ENCODE assay signal across 16 cellular contexts in genomic region chr9:93252116-93252780, GRCh38.
"Had no signal": no experiment of that assay in that cellular context is flagged by ENCODE, and none has a peak within 500 bp of the region (broad histone marks: within the 10 kb centered on the region; RNA-seq: fewer than 3 reads in every experiment).

No MANE protein-coding gene starts in this region.

- DNase-seq: activated CD4-positive, alpha-beta T cell treated with anti-CD3 and anti-CD28 coated beads, Interleukin-2, amount 10 ng/mL, durations not matched to agents 7 days and 5 days; activated CD8-positive, alpha-beta memory T cell treated with anti-CD3 and anti-CD28 coated beads, Interleukin-2, amount 50 U/mL, for 48 hours; activated naive CD4-positive, alpha-beta T cell treated with Interleukin-2 at 50 U/mL for 16 hours; effector CD4-positive, alpha-beta T cell; hypothalamus; midbrain; stimulated activated CD4-positive, alpha-beta T cell treated with anti-CD3 and anti-CD28 coated beads, Interleukin-4, amount 100 ng/mL, for 4 hours; stimulated activated CD8-positive, alpha-beta memory T cell treated with anti-CD3 and anti-CD28 coated beads, Interleukin-4, amount 100 ng/mL, for 48 hours had no signal

- H3K4me3 Mint-ChIP-seq: activated CD4-positive, alpha-beta T cell treated with anti-CD3 and anti-CD28 coated beads, Interleukin-2, amount 10 ng/mL, durations not matched to agents 7 days and 5 days; stimulated activated naive CD8-positive, alpha-beta T cell treated with anti-CD3 and anti-CD28 coated beads, Interleukin-15, Interleukin-2, amounts not matched to agents 100 ng/mL and 50 ng/mL, for 24 hours had no signal

- H3K4me1 ChIP-seq: parathyroid adenoma had no signal

- H3K9me3 ChIP-seq: esophagus muscularis mucosa, suprapubic skin had no signal

- H3K9ac ChIP-seq: parathyroid adenoma had no signal

- H3K27ac Mint-ChIP-seq: activated CD4-positive, alpha-beta T cell treated with anti-CD3 and anti-CD28 coated beads, Interleukin-2, amount 10 ng/mL, durations not matched to agents 7 days and 5 days; stimulated activated naive CD8-positive, alpha-beta T cell treated with anti-CD3 and anti-CD28 coated beads, Interleukin-15, Interleukin-2, amounts not matched to agents 100 ng/mL and 50 ng/mL, for 24 hours had no signal

- H3K4me3 ChIP-seq: cardiac muscle cell, coronary artery, esophagus muscularis mucosa, lung, skin epidermis, suprapubic skin had no signal

- H3K27me3 Mint-ChIP-seq: activated CD4-positive, alpha-beta T cell treated with anti-CD3 and anti-CD28 coated beads, Interleukin-2, amount 10 ng/mL, durations not matched to agents 7 days and 5 days; stimulated activated naive CD8-positive, alpha-beta T cell treated with anti-CD3 and anti-CD28 coated beads, Interleukin-15, Interleukin-2, amounts not matched to agents 100 ng/mL and 50 ng/mL, for 24 hours had no signal

- H3K9me3 Mint-ChIP-seq: activated CD4-positive, alpha-beta T cell treated with anti-CD3 and anti-CD28 coated beads, Interleukin-2, amount 10 ng/mL, durations not matched to agents 7 days and 5 days; stimulated activated naive CD8-positive, alpha-beta T cell treated with anti-CD3 and anti-CD28 coated beads, Interleukin-15, Interleukin-2, amounts not matched to agents 100 ng/mL and 50 ng/mL, for 24 hours had no signal

- H3K27ac ChIP-seq: cardiac muscle cell, coronary artery, esophagus muscularis mucosa, parathyroid adenoma, skin epidermis, suprapubic skin had no signal

- H3K36me3 ChIP-seq: cardiac muscle cell had no signal

- H3K4me1 Mint-ChIP-seq: activated CD4-positive, alpha-beta T cell treated with anti-CD3 and anti-CD28 coated beads, Interleukin-2, amount 10 ng/mL, durations not matched to agents 7 days and 5 days had no signal
